In genomic region chr1:28246427-28246832, GRCh38 we compare ENCODE assay signal across 8 cellular contexts. TPM values are rescaled to one million over a fixed set of nuclear protein-coding genes. Genes with fewer than 3 reads are reported as not detected.
DNase-seq lines count a peak whose midpoint lies in the region; ATAC-seq and TF ChIP-seq lines count a peak whose summit lies in the region.

No MANE protein-coding gene starts in this region.

- WGBS in endodermal cell (ENCODE audit: insufficient coverage in 1 of 2, insufficient read length in 1 of 2), 2 experiments, result 68 to 80% methylated on average over 10 of the region's 11 CpGs

- H3K27me3 Mint-ChIP-seq in endodermal cell (ENCODE audit: insufficient read depth), result no peaks in the 10 kb centered on the region

- H3K4me1 ChIP-seq in endodermal cell (ENCODE audit: control insufficient read depth, insufficient read depth, low read length), result peaks cover 7% of the 10 kb centered on the region
- H3K4me1 ChIP-seq in osteoblast (ENCODE audit: insufficient read depth, low read length), result peaks cover 40% of the 10 kb centered on the region

- peak overlapping the region; percentile 98 for H3K27ac Mint-ChIP-seq in endodermal cell

- H3K27me3 ChIP-seq in endodermal cell (ENCODE audit: control insufficient read depth, insufficient read depth, low read length, poor library complexity, severe bottlenecking) (no peaks in the 10 kb centered on the region), osteoblast (ENCODE audit: insufficient read depth, low read length) (no peaks in the 10 kb centered on the region)

- H3K4me2 ChIP-seq in osteoblast (ENCODE audit: insufficient read depth, low read length), result peak overlapping the region; percentile 96

- H3K9me3 Mint-ChIP-seq in endodermal cell, result no peaks in the 10 kb centered on the region

- peaks cover 2% of the 10 kb centered on the region for H3K36me3 Mint-ChIP-seq in endodermal cell (ENCODE audit: low read depth)

- no peak for ATAC-seq in HG03175 (IDR thresholded peaks at IDR 0.05; ENCODE audit: unreplicated experiment)

- H3K4me3 ChIP-seq in AG09309 (ENCODE audit: control insufficient read depth, low read depth, low read length) (peak overlapping the region; percentile 45), GM12864 (ENCODE audit: low read depth, low read length) (peak overlapping the region; percentile 64), endodermal cell (ENCODE audit: low read length) (peak overlapping the region; percentile 89), osteoblast (ENCODE audit: insufficient read depth, low read length) (peak overlapping the region; percentile 78)

- peaks cover 18% of the 10 kb centered on the region for H3K4me1 Mint-ChIP-seq in endodermal cell

- TF ChIP-seq CTCF in AG09309 (IDR thresholded peaks at IDR 0.05; ENCODE audit: control insufficient read depth, insufficient read depth, low read depth, low read length, missing control alignments) (no peak), GM12864 (IDR thresholded peaks at IDR 0.05; ENCODE audit: low read depth, low read length, missing control alignments) (no peak), endodermal cell (conservative IDR thresholded peaks at IDR 0.05) (no peak), osteoblast (IDR thresholded peaks at IDR 0.05; ENCODE audit: extremely low read depth, low read depth, low read length) (no peak)

- H2AFZ ChIP-seq in osteoblast (ENCODE audit: low read length), result peak overlapping the region; percentile 91

- H3K79me2 ChIP-seq in osteoblast (ENCODE audit: insufficient read depth, low read length), result no peaks in the 10 kb centered on the region

- H3K9me3 ChIP-seq in endodermal cell (ENCODE audit: control insufficient read depth, low read length) (no peaks in the 10 kb centered on the region), osteoblast (ENCODE audit: low read depth, low read length) (no peaks in the 10 kb centered on the region)

- H3K27ac ChIP-seq in endodermal cell (ENCODE audit: low read depth, low read length) (no peak overlapping the region), osteoblast (ENCODE audit: low read depth, low read length) (peak overlapping the region; percentile 78), caudate nucleus (ENCODE audit: low read depth, low read length) (no peak overlapping the region)

- peak overlapping the region; percentile 86 for H3K4me3 Mint-ChIP-seq in endodermal cell

- peak overlapping the region; percentile 53 for H3K9ac ChIP-seq in endodermal cell (ENCODE audit: extremely low read depth, low read length, poor library complexity, severe bottlenecking)

- no peaks in the 10 kb centered on the region for H4K20me1 ChIP-seq in osteoblast (ENCODE audit: insufficient read depth, low read length)

- no peak for DNase-seq in AG09309 (ENCODE audit: low read depth)
- peak; percentile 83 for DNase-seq in GM12864 (ENCODE audit: low read depth)
- peak; percentile 35 for DNase-seq in SIG-M5 (lab: John Stamatoyannopoulos, UW)
- no peak for DNase-seq in endodermal cell
- no peak for DNase-seq in osteoblast (ENCODE audit: insufficient read length, low spot score, missing footprints)
- DNase-seq in caudate nucleus (lab: John Stamatoyannopoulos, UW), result no peak
- DNase-seq in activated effector memory CD4-positive, alpha-beta T cell treated with Interleukin-2 at 50 U/mL for 16 hours, result no peak

- H3K36me3 ChIP-seq in endodermal cell (ENCODE audit: control insufficient read depth, insufficient read depth, low read length), result no peaks in the 10 kb centered on the region
- H3K36me3 ChIP-seq in osteoblast (ENCODE audit: insufficient read depth, low read length), result no peaks in the 10 kb centered on the region

RNA-seq across cellular contexts. Expression of gene ATP5IF1, which starts 10.5 kb away (rescaled TPM):
- total RNA-seq in endodermal cell (100 to 1,000 TPM; 182 to 222 TPM), osteoblast (51.8 and 53.3 TPM in 2 replicates)
- polyA plus RNA-seq in endodermal cell (2013, experiment 1 of 2), result 263 TPM
- 265 TPM for polyA plus RNA-seq in endodermal cell (2013, experiment 2 of 2)

RNA-seq across cellular contexts. Expression of gene SESN2, which starts 12.9 kb away (rescaled TPM):
- total RNA-seq in endodermal cell (10 to 100 TPM; 12.3 to 15.2 TPM), osteoblast (56.3 and 59.7 TPM in 2 replicates)
- 27.2 TPM for polyA plus RNA-seq in endodermal cell (2013, experiment 1 of 2)
- 16.8 TPM for polyA plus RNA-seq in endodermal cell (2013, experiment 2 of 2)

RNA-seq across cellular contexts. Expression of gene DNAJC8, which starts 13.6 kb away (rescaled TPM):
- total RNA-seq in endodermal cell (100 to 1,000 TPM; 122 to 144 TPM), osteoblast (60.1 and 63.4 TPM in 2 replicates)
- polyA plus RNA-seq in endodermal cell (2013, experiment 1 of 2), result 137 TPM
- polyA plus RNA-seq in endodermal cell (2013, experiment 2 of 2), result 131 TPM

Comparison
In these comparisons a context has a peak if more than half of its experiments do, and no peak if none do; other contexts are left out.
1. DNase-seq: peak in GM12864 (single experiment) and SIG-M5 (single experiment); none in AG09309 (single experiment), endodermal cell (single experiment), osteoblast (single experiment), caudate nucleus (0 of 61) and activated effector memory CD4-positive, alpha-beta T cell treated with Interleukin-2 at 50 U/mL for 16 hours (single experiment).
2. Peak in every context shown above with its lines, with median percentiles within 50 percentile points of each other: H3K4me3 ChIP-seq.